ENCODE assay signal across 9 cellular contexts in the genomic region with DNA sequence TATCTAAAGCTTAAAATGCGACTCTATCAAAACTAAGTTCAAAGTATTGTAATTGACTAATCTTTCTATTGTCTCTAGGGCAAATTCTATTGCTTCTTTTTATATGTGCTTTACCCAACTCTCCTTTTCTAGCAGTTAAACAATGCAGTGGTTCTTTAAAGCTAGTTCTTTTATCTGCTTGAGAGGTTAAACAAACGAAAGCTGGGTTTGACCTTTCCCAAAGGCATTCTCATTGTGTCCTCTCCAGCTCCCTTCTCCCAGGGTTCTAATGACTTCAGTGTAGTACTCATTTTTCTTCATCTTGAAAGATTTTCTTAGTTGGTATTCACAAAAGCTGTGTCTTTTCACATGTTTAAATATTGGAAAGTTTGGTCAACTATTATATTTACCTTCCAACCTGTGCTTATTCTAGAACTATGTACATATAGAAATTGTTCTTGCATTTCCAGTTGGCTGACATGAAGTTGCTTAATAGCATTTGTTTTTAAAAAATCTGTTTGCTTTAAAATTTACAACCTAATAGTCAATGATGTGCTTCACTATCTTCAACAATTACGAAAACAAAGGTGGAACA. TPM values are rescaled to one million over a fixed set of nuclear protein-coding genes. Genes with fewer than 3 reads are reported as not detected.
DNase-seq lines count a peak whose midpoint lies in the region; ATAC-seq and TF ChIP-seq lines count a peak whose summit lies in the region.
"Had no signal": no experiment of that assay in that cellular context is flagged by ENCODE, and none has a peak within 500 bp of the region (broad histone marks: within the 10 kb centered on the region; RNA-seq: fewer than 3 reads in every experiment).

No MANE protein-coding gene starts in this region.

- DNase-seq in SK-N-SH, result no peak
- peak; percentile 33 for DNase-seq in NCI-H82 treated with DMSO at 0.1 percent for 48 hours (lab: John Stamatoyannopoulos, UW; ENCODE audit: unreplicated experiment)
- DNase-seq in epithelial cell of esophagus (ENCODE audit: low read depth), result no peak
- DNase-seq in psoas muscle, result no peak
- DNase-seq in SKM-1 (lab: John Stamatoyannopoulos, UW; ENCODE audit: unreplicated experiment), result no peak
- DNase-seq: central memory CD4-positive, alpha-beta T cell had no signal

- POLR2A ChIA-PET in SK-N-SH (lab: Yijun Ruan, JAX), result no interaction called here

- TF ChIP-seq CTCF in SK-N-SH (IDR thresholded peaks at IDR 0.05) (no peak), epithelial cell of esophagus (IDR thresholded peaks at IDR 0.05; ENCODE audit: insufficient read depth, low read depth, low read length, missing control alignments) (no peak), psoas muscle (IDR thresholded peaks at IDR 0.05) (no peak)

- H3K36me3 ChIP-seq in SK-N-SH (replicated peaks in 1 of 2; ENCODE audit: control insufficient read depth in 1 of 2, insufficient read depth in 2 of 2, low read length in 1 of 2) (no peaks in the 10 kb centered on the region), psoas muscle (ENCODE audit: insufficient read depth in 1 of 2, low read depth in 1 of 2) (no peaks in the 10 kb centered on the region)

- intact Hi-C loops in psoas muscle (cut with DNase I), result loop anchor here in 1 of 2 donors (5.0 kb wide), 1 partner anchor 357 kb away; no protein-coding TSS in a partner anchor

- peaks cover 5% of the 10 kb centered on the region; the same call in 1 of the 2 replicates for H4K20me1 ChIP-seq in SK-N-SH (ENCODE audit: insufficient read depth)

- no peak for TF ChIP-seq RAD21 in SK-N-SH (IDR thresholded peaks at IDR 0.05; ENCODE audit: low read length)

- no peak overlapping the region for H3K27ac ChIP-seq in SK-N-SH (ENCODE audit: low read depth in 2 of 2, low read length in 1 of 2)
- no peak overlapping the region for H3K27ac ChIP-seq in psoas muscle

- H3K27me3 ChIP-seq in SK-N-SH (ENCODE audit: insufficient read depth) (no peaks in the 10 kb centered on the region), psoas muscle (ENCODE audit: insufficient read depth in 3 of 3, low read length in 2 of 3) (no peaks in the 10 kb centered on the region)

- peaks cover 7% of the 10 kb centered on the region for H3F3A ChIP-seq in SK-N-SH (replicated peaks; ENCODE audit: insufficient read depth)

- peaks cover 57% of the 10 kb centered on the region for H3K79me2 ChIP-seq in SK-N-SH (ENCODE audit: insufficient read depth)

- no peak for TF ChIP-seq EP300 in SK-N-SH (IDR thresholded peaks at IDR 0.05; ENCODE audit: borderline replicate concordance in 1 of 2, low read depth in 1 of 2, low read length in 1 of 2)

- H3K4me1 ChIP-seq in SK-N-SH (ENCODE audit: control insufficient read depth in 1 of 2, insufficient read depth in 2 of 2, low read depth in 1 of 2, low read length in 1 of 2), result peaks cover 0 to 26% of the 10 kb centered on the region in 2 experiments; a peak in 2 of 4 replicates
- H3K4me1 ChIP-seq in psoas muscle, result peaks cover 6% of the 10 kb centered on the region

- H3K9ac ChIP-seq in SK-N-SH, result peak overlapping the region; percentile 79

- H2AFZ ChIP-seq in SK-N-SH (ENCODE audit: low read depth), result 0 out of 2 replicates have a peak overlapping the region, but pooled peaks have one; percentile 66

- ATAC-seq in SK-N-SH treated with all-trans-retinoic acid at 6 μM for 48 hours (no peak), psoas muscle (no peak), GM21447 (IDR thresholded peaks at IDR 0.05; ENCODE audit: unreplicated experiment) (no peak), GM18861 (IDR thresholded peaks at IDR 0.05; ENCODE audit: unreplicated experiment) (no peak)

- H3K9me2 ChIP-seq in SK-N-SH, result no peaks in the 10 kb centered on the region

- 56% methylated on average over 3 of the region's 3 CpGs for WGBS in SK-N-SH (ENCODE audit: low lambda C conversion rate)
- WGBS in psoas muscle, 3 donors, result 51 to 62% (median 57%) methylated on average over 3 of the region's 3 CpGs

- H3K4me3 ChIP-seq in SK-N-SH (ENCODE audit: low read depth in 2 of 2, low read length in 1 of 2) (peak overlapping the region; percentile 80 to 81), epithelial cell of esophagus (ENCODE audit: low read length) (peak overlapping the region; percentile 55), psoas muscle (peak overlapping the region; percentile 82)

- CTCF ChIA-PET in SK-N-SH (lab: Yijun Ruan, JAX), result interaction anchor here (0.9 to 4.1 kb wide), 6 partner anchors 29 to 374 kb away, joined by 3 to 22 read pairs (median 3); no protein-coding TSS in a partner anchor

- H3K4me2 ChIP-seq in SK-N-SH, result peak overlapping the region; percentile 93

- H3K9me3 ChIP-seq in SK-N-SH (no peaks in the 10 kb centered on the region), psoas muscle (no peaks in the 10 kb centered on the region)

TF ChIP-seq in SK-N-SH, 30 proteins besides CTCF, POLR2A, EP300 and RAD21 (continues in another document):
- TF ChIP-seq TCF12 (IDR thresholded peaks at IDR 0.05), result no peak
- no peak for TF ChIP-seq GATA2 (CRISPR knock-in tag; IDR thresholded peaks at IDR 0.05)
- no peak for TF ChIP-seq FOXJ3 (CRISPR knock-in tag; IDR thresholded peaks at IDR 0.05)
- TF ChIP-seq, protein P1, sequence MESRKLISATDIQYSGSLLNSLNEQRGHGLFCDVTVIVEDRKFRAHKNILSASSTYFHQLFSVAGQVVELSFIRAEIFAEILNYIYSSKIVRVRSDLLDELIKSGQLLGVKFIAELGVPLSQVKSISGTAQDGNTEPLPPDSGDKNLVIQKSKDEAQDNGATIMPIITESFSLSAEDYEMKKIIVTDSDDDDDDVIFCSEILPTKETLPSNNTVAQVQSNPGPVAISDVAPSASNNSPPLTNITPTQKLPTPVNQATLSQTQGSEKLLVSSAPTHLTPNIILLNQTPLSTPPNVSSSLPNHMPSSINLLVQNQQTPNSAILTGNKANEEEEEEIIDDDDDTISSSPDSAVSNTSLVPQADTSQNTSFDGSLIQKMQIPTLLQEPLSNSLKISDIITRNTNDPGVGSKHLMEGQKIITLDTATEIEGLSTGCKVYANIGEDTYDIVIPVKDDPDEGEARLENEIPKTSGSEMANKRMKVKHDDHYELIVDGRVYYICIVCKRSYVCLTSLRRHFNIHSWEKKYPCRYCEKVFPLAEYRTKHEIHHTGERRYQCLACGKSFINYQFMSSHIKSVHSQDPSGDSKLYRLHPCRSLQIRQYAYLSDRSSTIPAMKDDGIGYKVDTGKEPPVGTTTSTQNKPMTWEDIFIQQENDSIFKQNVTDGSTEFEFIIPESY (IDR thresholded peaks at IDR 0.05; ENCODE audit: borderline replicate concordance, low read depth), result no peak
- TF ChIP-seq, protein P2, sequence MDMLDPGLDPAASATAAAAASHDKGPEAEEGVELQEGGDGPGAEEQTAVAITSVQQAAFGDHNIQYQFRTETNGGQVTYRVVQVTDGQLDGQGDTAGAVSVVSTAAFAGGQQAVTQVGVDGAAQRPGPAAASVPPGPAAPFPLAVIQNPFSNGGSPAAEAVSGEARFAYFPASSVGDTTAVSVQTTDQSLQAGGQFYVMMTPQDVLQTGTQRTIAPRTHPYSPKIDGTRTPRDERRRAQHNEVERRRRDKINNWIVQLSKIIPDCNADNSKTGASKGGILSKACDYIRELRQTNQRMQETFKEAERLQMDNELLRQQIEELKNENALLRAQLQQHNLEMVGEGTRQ (IDR thresholded peaks at IDR 0.05; ENCODE audit: borderline replicate concordance, low read depth, low read length), result no peak
- TF ChIP-seq POLR2AphosphoS5 (IDR thresholded peaks at IDR 0.05; ENCODE audit: low read depth, low read length), result no peak

TF ChIP-seq in SK-N-SH treated with all-trans-retinoic acid at 6 μM for 48 hours, 23 proteins besides CTCF, POLR2A, EP300 and RAD21:
- TF ChIP-seq GLIS3 (CRISPR knock-in tag; IDR thresholded peaks at IDR 0.05) (no peak), ISL1 (CRISPR knock-in tag; IDR thresholded peaks at IDR 0.05) (no peak)

RNA-seq across cellular contexts. Expression of a gene that starts 1.5 kb away (rescaled TPM):
- polyA plus RNA-seq in SK-N-SH (2012; rRNA removed) (10.4 and 12.8 TPM in 2 replicates), psoas muscle (1 to 10 TPM; 2.5 to 6.4 (median 3.7) TPM)
- 14.4 and 14.8 TPM in 2 replicates for polyA plus RNA-seq in SK-N-SH (2012; cell fraction: cytosol; rRNA removed)
- 13.8 and 19.2 TPM in 2 replicates for polyA plus RNA-seq in SK-N-SH (2012; cell fraction: nucleus; rRNA removed)
- 1 to 10 TPM; 6.8 to 9.7 (median 7.6) TPM for total RNA-seq in psoas muscle
